ENCODE assay signal across 34 cellular contexts in the genomic region with DNA sequence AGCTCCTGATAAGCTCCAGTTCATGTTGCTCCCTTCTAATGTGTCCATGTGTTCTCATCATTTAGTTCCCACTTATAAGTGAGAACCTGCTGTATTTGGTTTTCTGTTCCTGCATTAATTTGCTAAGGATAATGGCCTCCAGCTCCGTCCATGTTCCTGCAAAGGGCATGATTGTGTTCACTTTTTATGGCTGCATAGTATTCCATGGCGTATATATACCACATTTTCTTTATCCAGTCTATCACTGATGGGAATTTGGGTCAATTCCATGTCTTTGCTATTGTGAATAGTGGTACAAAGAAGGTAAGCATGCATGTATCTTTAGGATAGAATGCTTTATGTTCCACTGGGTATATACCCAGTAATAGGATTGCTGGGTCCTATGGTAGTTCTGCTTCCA.
"Had no signal": no experiment of that assay in that cellular context is flagged by ENCODE, and none has a peak within 500 bp of the region (broad histone marks: within the 10 kb centered on the region; RNA-seq: fewer than 3 reads in every experiment).

No MANE protein-coding gene starts in this region.

- H3K4me3 ChIP-seq: adrenal gland, ascending aorta, body of pancreas, breast epithelium, cardiac muscle cell had no signal

- FAIRE-seq: astrocyte, bronchial epithelial cell had no signal

- DNase-seq: activated effector memory CD4-positive, alpha-beta T cell treated with anti-CD3 and anti-CD28 coated beads, Interleukin-2, amount 50 U/mL, for 16 hours; activated effector memory CD4-positive, alpha-beta T cell treated with Interleukin-2 at 50 U/mL for 16 hours; activated gamma-delta T cell; activated gamma-delta T cell treated with Interleukin-2 at 50 U/mL for 16 hours; activated naive CD4-positive, alpha-beta T cell; activated naive CD4-positive, alpha-beta T cell treated with anti-CD3 and anti-CD28 coated beads for 36 hours; activated naive CD4-positive, alpha-beta T cell treated with anti-CD3 and anti-CD28 coated beads, Interleukin-2, amount 10 ng/mL, durations not matched to agents 7 days and 5 days; activated naive CD4-positive, alpha-beta T cell treated with anti-CD3 and anti-CD28 coated beads, Interleukin-2, amount 50 U/mL, for 16 hours; activated naive CD4-positive, alpha-beta T cell treated with Interleukin-2 at 50 U/mL for 16 hours; activated naive CD8-positive, alpha-beta T cell treated with anti-CD3 and anti-CD28 coated beads for 36 hours; activated naive CD8-positive, alpha-beta T cell treated with anti-CD3 and anti-CD28 coated beads, Interleukin-2, amount 10 ng/mL, durations not matched to agents 7 days and 5 days; activated naive CD8-positive, alpha-beta T cell treated with anti-CD3 and anti-CD28 coated beads, Interleukin-2, amount 50 U/mL, for 24 hours; activated T-cell treated with anti-CD3 and anti-CD28 coated beads, Interleukin-2, amount 50 U/mL, for 1 hour; activated T-cell treated with anti-CD3 and anti-CD28 coated beads, Interleukin-2, amount 50 U/mL, for 24 hours; activated T-cell treated with anti-CD3 and anti-CD28 coated beads, Interleukin-2, amount 50 U/mL, for 4 hours; activated T-cell treated with anti-CD3 and anti-CD28 coated beads, Interleukin-2, amount 50 U/mL, for 48 hours; activated T-cell treated with anti-CD3 and anti-CD28 coated beads, Interleukin-2, amount 50 U/mL, for 72 hours; adrenal gland; amniotic stem cell; amygdala; anterior cingulate cortex; aorta; body of pancreas; brain microvascular endothelial cell; caudate nucleus; central memory CD4-positive, alpha-beta T cell; cerebellar nuclear complex had no signal

- H3K27me3 ChIP-seq: adrenal gland, ascending aorta, body of pancreas, brain microvascular endothelial cell, cardiac muscle cell had no signal

- H3K27ac ChIP-seq: adrenal gland, ascending aorta, body of pancreas, brain microvascular endothelial cell, breast epithelium, cardiac muscle cell had no signal

- H3K4me1 ChIP-seq: adrenal gland, ascending aorta, body of pancreas, breast epithelium had no signal

- H3K36me3 ChIP-seq: adrenal gland, ascending aorta, brain microvascular endothelial cell, breast epithelium, cardiac muscle cell had no signal

- ATAC-seq: activated naive CD4-positive, alpha-beta T cell treated with anti-CD3 and anti-CD28 coated beads, Interleukin-2, amount 50 U/mL, for 72 hours; activated naive CD8-positive, alpha-beta T cell treated with anti-CD3 and anti-CD28 coated beads, Interleukin-2, amount 50 U/mL, for 24 hours; activated T-cell treated with anti-CD3 and anti-CD28 coated beads, Interleukin-2, amount 50 U/mL, for 4 hours; activated T-cell treated with anti-CD3 and anti-CD28 coated beads, Interleukin-2, amount 50 U/mL, for 72 hours; activated T-helper 17 cell treated with anti-CD3 and anti-CD28 coated beads, Interleukin-2, amount 50 U/mL, for 72 hours; body of pancreas had no signal

- H3K9me3 ChIP-seq: adrenal gland, ascending aorta, body of pancreas had no signal
